Comparison of ENCODE assay signal across 20 cellular contexts in the genomic region with DNA sequence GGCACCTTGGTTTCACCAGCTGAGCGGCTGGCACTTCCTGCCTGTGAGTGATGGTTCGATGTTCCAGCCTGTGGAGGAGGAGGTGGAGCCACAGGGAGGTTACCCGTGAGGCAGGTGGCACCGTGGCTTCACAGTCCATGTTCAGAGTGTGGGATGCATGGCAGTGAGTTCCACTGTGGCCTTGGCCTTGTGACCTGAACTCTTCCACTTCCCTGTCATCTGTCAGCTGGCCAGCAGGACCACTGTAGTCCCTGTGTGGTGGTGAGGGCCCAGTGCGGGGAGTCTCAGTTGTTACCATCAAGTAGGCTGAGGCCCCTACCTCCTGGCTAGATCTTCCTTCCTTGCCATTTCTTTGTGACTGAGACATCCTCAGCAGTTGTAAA. TPM values are rescaled to one million over a fixed set of nuclear protein-coding genes. Genes with fewer than 3 reads are reported as not detected.
A peak's percentile ranks its signal among the peaks of the same experiment; 100 is the strongest.
DNase-seq lines count a peak whose midpoint lies in the region; ATAC-seq and TF ChIP-seq lines count a peak whose summit lies in the region.
"Had no signal": no experiment of that assay in that cellular context is flagged by ENCODE, and none has a peak within 500 bp of the region (broad histone marks: within the 10 kb centered on the region; RNA-seq: fewer than 3 reads in every experiment).

No MANE protein-coding gene starts in this region.

- peak overlapping the region; percentile 57; the same call in 1 of the 2 replicates for H3K4me2 ChIP-seq in OCI-LY1 (ENCODE audit: low read length)
- H3K4me2 ChIP-seq in trophoblast cell (ENCODE audit: low read length): no peak overlapping the region

- H3K36me3 ChIP-seq in OCI-LY1 (ENCODE audit: insufficient read depth, low read length): peaks cover 32% of the 10 kb centered on the region
- H3K36me3 ChIP-seq in trophoblast cell (ENCODE audit: control insufficient read depth in 1 of 2, insufficient read depth in 2 of 2, low read length in 2 of 2): peaks cover 6 to 7% of the 10 kb centered on the region in 2 experiments
- H3K36me3 ChIP-seq: breast epithelium, transverse colon had no signal

- no peak overlapping the region for H2AK5ac ChIP-seq in trophoblast cell (ENCODE audit: low read length)

- ATAC-seq in activated CD8-positive, alpha-beta T cell treated with anti-CD3 and anti-CD28 coated beads for 36 hours: no peak
- no peak for ATAC-seq in activated CD8-positive, alpha-beta T cell treated with anti-CD3 and anti-CD28 coated beads, Interleukin-2, amount 10 ng/mL, durations not matched to agents 7 days and 5 days
- ATAC-seq in GM18517 (IDR thresholded peaks at IDR 0.05; ENCODE audit: unreplicated experiment): no peak
- ATAC-seq: activated CD4-positive, CD25-positive, alpha-beta regulatory T cell treated with anti-CD3 and anti-CD28 coated beads, Interleukin-2, amount 50 U/mL, for 24 hours; HCT116; T-cell had no signal

- H3K27ac ChIP-seq in OCI-LY1 (ENCODE audit: low read depth, low read length, poor library complexity, severe bottlenecking) (peak overlapping the region; percentile 98), trophoblast cell (ENCODE audit: low read depth, low read length) (no peak overlapping the region)
- H3K27ac ChIP-seq: breast epithelium, skin epidermis, transverse colon had no signal

- no peak overlapping the region for H2BK120ac ChIP-seq in trophoblast cell (ENCODE audit: insufficient read depth, low read length, poor library complexity)

- H3K4me3 ChIP-seq in OCI-LY1 (ENCODE audit: low read depth, low read length, poor library complexity, severe bottlenecking) (no peak overlapping the region), trophoblast cell (ENCODE audit: low read depth, low read length) (no peak overlapping the region)
- H3K4me3 ChIP-seq: breast epithelium, skin epidermis, transverse colon had no signal

- H3K14ac ChIP-seq in trophoblast cell (ENCODE audit: low read length): no peak overlapping the region

- H3K9me2 ChIP-seq in OCI-LY1 (ENCODE audit: low read depth, low read length): no peaks in the 10 kb centered on the region

- peak; percentile 13 for DNase-seq in activated CD8-positive, alpha-beta T cell treated with anti-CD3 and anti-CD28 coated beads for 36 hours
- DNase-seq in activated CD8-positive, alpha-beta T cell treated with anti-CD3 and anti-CD28 coated beads, Interleukin-2, amount 10 ng/mL, durations not matched to agents 7 days and 5 days: no peak
- DNase-seq in endothelial cell (ENCODE audit: low spot score) (no peak), trophoblast cell (no peak), Calu3 (no peak)
- DNase-seq in activated T-helper 1 cell treated with anti-CD3 and anti-CD28 coated beads, Interleukin-12 subunit alpha, Interleukin-12 subunit beta, Interleukin-2, Interleukin-4 antibody, amounts not matched to agents 30 ng/mL and 10 ng/mL and 1 ng/mL, durations not matched to agents 14 hours and 24 hours and 36 hours (ENCODE audit: low spot score): no peak
- DNase-seq: 8988T; activated naive CD4-positive, alpha-beta T cell treated with Interleukin-2 at 50 U/mL for 16 hours; NCI-H1105 treated with DMSO at 0.1 percent for 48 hours; NCI-H2081; NCI-H345; SHP77 treated with DMSO at 0.1 percent for 48 hours; T-cell; transverse colon had no signal

- no peaks in the 10 kb centered on the region for H3K27me3 Mint-ChIP-seq in activated CD8-positive, alpha-beta T cell treated with anti-CD3 and anti-CD28 coated beads for 36 hours
- H3K27me3 Mint-ChIP-seq in activated CD8-positive, alpha-beta T cell treated with anti-CD3 and anti-CD28 coated beads, Interleukin-2, amount 10 ng/mL, durations not matched to agents 7 days and 5 days (ENCODE audit: low read depth): no peaks in the 10 kb centered on the region
- H3K27me3 Mint-ChIP-seq in endothelial cell (ENCODE audit: unreplicated experiment) (no peaks in the 10 kb centered on the region), Calu3 (ENCODE audit: unreplicated experiment) (no peaks in the 10 kb centered on the region)
- H3K27me3 Mint-ChIP-seq in activated T-helper 1 cell treated with anti-CD3 and anti-CD28 coated beads, Interleukin-12 subunit alpha, Interleukin-12 subunit beta, Interleukin-2, Interleukin-4 antibody, amounts not matched to agents 30 ng/mL and 10 ng/mL and 1 ng/mL, durations not matched to agents 14 hours and 24 hours and 36 hours (ENCODE audit: insufficient read depth): no peaks in the 10 kb centered on the region
- H3K27me3 Mint-ChIP-seq: T-cell had no signal

- H3K4me1 Mint-ChIP-seq in activated CD8-positive, alpha-beta T cell treated with anti-CD3 and anti-CD28 coated beads for 36 hours (ENCODE audit: low read depth): peaks cover 39% of the 10 kb centered on the region
- H3K4me1 Mint-ChIP-seq in activated CD8-positive, alpha-beta T cell treated with anti-CD3 and anti-CD28 coated beads, Interleukin-2, amount 10 ng/mL, durations not matched to agents 7 days and 5 days (ENCODE audit: low read depth): peaks cover 24% of the 10 kb centered on the region
- H3K4me1 Mint-ChIP-seq in endothelial cell (ENCODE audit: unreplicated experiment) (peaks cover 2% of the 10 kb centered on the region), Calu3 (ENCODE audit: low read depth, unreplicated experiment) (peaks cover 12% of the 10 kb centered on the region)
- H3K4me1 Mint-ChIP-seq in activated T-helper 1 cell treated with anti-CD3 and anti-CD28 coated beads, Interleukin-12 subunit alpha, Interleukin-12 subunit beta, Interleukin-2, Interleukin-4 antibody, amounts not matched to agents 30 ng/mL and 10 ng/mL and 1 ng/mL, durations not matched to agents 14 hours and 24 hours and 36 hours (ENCODE audit: low read depth): peaks cover 23% of the 10 kb centered on the region

- H2BK12ac ChIP-seq in trophoblast cell (ENCODE audit: low read length): no peak overlapping the region

- no peak overlapping the region for H3K4me3 Mint-ChIP-seq in activated CD8-positive, alpha-beta T cell treated with anti-CD3 and anti-CD28 coated beads for 36 hours
- H3K4me3 Mint-ChIP-seq in activated CD8-positive, alpha-beta T cell treated with anti-CD3 and anti-CD28 coated beads, Interleukin-2, amount 10 ng/mL, durations not matched to agents 7 days and 5 days: no peak overlapping the region
- H3K4me3 Mint-ChIP-seq in endothelial cell (ENCODE audit: unreplicated experiment) (no peak overlapping the region), Calu3 (ENCODE audit: low read depth, unreplicated experiment) (no peak overlapping the region)
- no peak overlapping the region for H3K4me3 Mint-ChIP-seq in activated T-helper 1 cell treated with anti-CD3 and anti-CD28 coated beads, Interleukin-12 subunit alpha, Interleukin-12 subunit beta, Interleukin-2, Interleukin-4 antibody, amounts not matched to agents 30 ng/mL and 10 ng/mL and 1 ng/mL, durations not matched to agents 14 hours and 24 hours and 36 hours

- H3K4ac ChIP-seq in trophoblast cell (ENCODE audit: low read depth, low read length): peak overlapping the region; percentile 16

- H3K36me3 Mint-ChIP-seq in activated CD8-positive, alpha-beta T cell treated with anti-CD3 and anti-CD28 coated beads for 36 hours (ENCODE audit: low read depth): peaks cover 5% of the 10 kb centered on the region
- peaks cover 2% of the 10 kb centered on the region for H3K36me3 Mint-ChIP-seq in activated CD8-positive, alpha-beta T cell treated with anti-CD3 and anti-CD28 coated beads, Interleukin-2, amount 10 ng/mL, durations not matched to agents 7 days and 5 days (ENCODE audit: low read depth)
- H3K36me3 Mint-ChIP-seq in endothelial cell (ENCODE audit: low read depth, unreplicated experiment) (peaks cover 9% of the 10 kb centered on the region), Calu3 (ENCODE audit: insufficient read depth, unreplicated experiment) (peaks cover 8% of the 10 kb centered on the region)
- H3K36me3 Mint-ChIP-seq in activated T-helper 1 cell treated with anti-CD3 and anti-CD28 coated beads, Interleukin-12 subunit alpha, Interleukin-12 subunit beta, Interleukin-2, Interleukin-4 antibody, amounts not matched to agents 30 ng/mL and 10 ng/mL and 1 ng/mL, durations not matched to agents 14 hours and 24 hours and 36 hours (ENCODE audit: low read depth): peaks cover 4% of the 10 kb centered on the region

- intact Hi-C loops in activated CD8-positive, alpha-beta T cell treated with anti-CD3 and anti-CD28 coated beads for 36 hours (cut with micrococcal nuclease): no loop called here
- intact Hi-C loops in activated T-helper 1 cell treated with anti-CD3 and anti-CD28 coated beads, Interleukin-12 subunit alpha, Interleukin-12 subunit beta, Interleukin-2, Interleukin-4 antibody, amounts not matched to agents 30 ng/mL and 10 ng/mL and 1 ng/mL, durations not matched to agents 14 hours and 24 hours and 36 hours (cut with micrococcal nuclease): no loop called here
- intact Hi-C loops in Calu3 (cut with micrococcal nuclease; ENCODE audit: unreplicated experiment): no loop called here

- H3K79me2 ChIP-seq in OCI-LY1 (ENCODE audit: insufficient read depth, low read length) (peaks cover 88% of the 10 kb centered on the region), trophoblast cell (ENCODE audit: control insufficient read depth, insufficient read depth, low read length, poor library complexity) (peaks cover 23% of the 10 kb centered on the region)

- H3F3A ChIP-seq in OCI-LY1 (ENCODE audit: insufficient read depth, low read length): no peaks in the 10 kb centered on the region

- no peak for TF ChIP-seq CTCF in activated CD8-positive, alpha-beta T cell treated with anti-CD3 and anti-CD28 coated beads for 36 hours (IDR thresholded peaks at IDR 0.05)
- TF ChIP-seq CTCF in OCI-LY1 (IDR thresholded peaks at IDR 0.05; ENCODE audit: low read length) (no peak), endothelial cell (IDR thresholded peaks at IDR 0.05; ENCODE audit: unreplicated experiment) (no peak), Calu3 (IDR thresholded peaks at IDR 0.05; ENCODE audit: unreplicated experiment) (no peak)

- no peak overlapping the region for H4K8ac ChIP-seq in trophoblast cell (ENCODE audit: low read depth, low read length)

- H3K9ac ChIP-seq in OCI-LY1 (ENCODE audit: low read length) (no peak overlapping the region; the same call in 1 of the 2 replicates), trophoblast cell (ENCODE audit: low read length) (no peak overlapping the region)

- no peak overlapping the region for H3K23ac ChIP-seq in trophoblast cell (ENCODE audit: low read length)

- H3K27ac Mint-ChIP-seq in activated CD8-positive, alpha-beta T cell treated with anti-CD3 and anti-CD28 coated beads for 36 hours: no peak overlapping the region
- H3K27ac Mint-ChIP-seq in activated CD8-positive, alpha-beta T cell treated with anti-CD3 and anti-CD28 coated beads, Interleukin-2, amount 10 ng/mL, durations not matched to agents 7 days and 5 days: no peak overlapping the region
- H3K27ac Mint-ChIP-seq in endothelial cell (ENCODE audit: unreplicated experiment) (peak overlapping the region; percentile 28), Calu3 (ENCODE audit: unreplicated experiment) (no peak overlapping the region)
- no peak overlapping the region for H3K27ac Mint-ChIP-seq in activated T-helper 1 cell treated with anti-CD3 and anti-CD28 coated beads, Interleukin-12 subunit alpha, Interleukin-12 subunit beta, Interleukin-2, Interleukin-4 antibody, amounts not matched to agents 30 ng/mL and 10 ng/mL and 1 ng/mL, durations not matched to agents 14 hours and 24 hours and 36 hours

- no peaks in the 10 kb centered on the region for H3K9me3 Mint-ChIP-seq in activated CD8-positive, alpha-beta T cell treated with anti-CD3 and anti-CD28 coated beads for 36 hours
- H3K9me3 Mint-ChIP-seq in activated CD8-positive, alpha-beta T cell treated with anti-CD3 and anti-CD28 coated beads, Interleukin-2, amount 10 ng/mL, durations not matched to agents 7 days and 5 days (ENCODE audit: insufficient read depth): no peaks in the 10 kb centered on the region
- H3K9me3 Mint-ChIP-seq in endothelial cell (ENCODE audit: unreplicated experiment) (no peaks in the 10 kb centered on the region), Calu3 (ENCODE audit: low read depth, unreplicated experiment) (no peaks in the 10 kb centered on the region)
- no peaks in the 10 kb centered on the region for H3K9me3 Mint-ChIP-seq in activated T-helper 1 cell treated with anti-CD3 and anti-CD28 coated beads, Interleukin-12 subunit alpha, Interleukin-12 subunit beta, Interleukin-2, Interleukin-4 antibody, amounts not matched to agents 30 ng/mL and 10 ng/mL and 1 ng/mL, durations not matched to agents 14 hours and 24 hours and 36 hours
- H3K9me3 Mint-ChIP-seq: T-cell had no signal

- no peak overlapping the region for H3K18ac ChIP-seq in trophoblast cell (ENCODE audit: low read length)

- POLR2A ChIA-PET in activated CD8-positive, alpha-beta T cell treated with anti-CD3 and anti-CD28 coated beads for 36 hours (lab: Charles Lee): interaction anchor here (1.3 to 1.8 kb wide), 2 partner anchors 41 to 111 kb away, joined by 4 to 5 read pairs; partner anchors contain the start of gene LDLR
- POLR2A ChIA-PET in activated CD8-positive, alpha-beta T cell treated with anti-CD3 and anti-CD28 coated beads, Interleukin-2, amount 10 ng/mL, durations not matched to agents 7 days and 5 days (lab: Charles Lee): interaction anchor here (1.3 kb wide), 1 partner anchor 17 kb away, joined by 3 read pairs; the partner anchor contains the start of gene SMARCA4

- H3K9me3 ChIP-seq in OCI-LY1 (ENCODE audit: low read length) (no peaks in the 10 kb centered on the region), trophoblast cell (ENCODE audit: insufficient read depth, low read depth, low read length) (peaks cover 2% of the 10 kb centered on the region)
- H3K9me3 ChIP-seq: breast epithelium, transverse colon had no signal

- no peaks in the 10 kb centered on the region for H4K20me1 ChIP-seq in OCI-LY1 (ENCODE audit: insufficient read depth, low read length)

- H2AFZ ChIP-seq in OCI-LY1 (ENCODE audit: low read length): no peak overlapping the region
- no peak overlapping the region for H2AFZ ChIP-seq in trophoblast cell (ENCODE audit: insufficient read depth, low read length, poor library complexity)

- H3K27me3 ChIP-seq in OCI-LY1 (ENCODE audit: insufficient read depth, low read length) (no peaks in the 10 kb centered on the region), trophoblast cell (ENCODE audit: insufficient read depth, low read length) (no peaks in the 10 kb centered on the region)
- H3K27me3 ChIP-seq: breast epithelium, transverse colon had no signal

- no peak overlapping the region for H2BK5ac ChIP-seq in trophoblast cell (ENCODE audit: low read depth, low read length, poor library complexity)

- no TSS peak for BruUV-seq in Calu3 (replicated peaks; lab: Mats Ljungman, UMichigan)

- no peak overlapping the region for H4K12ac ChIP-seq in trophoblast cell (ENCODE audit: low read depth, low read length)

- no peaks in the 10 kb centered on the region for H3K79me1 ChIP-seq in trophoblast cell (ENCODE audit: low read length)

- CTCF ChIA-PET in activated CD8-positive, alpha-beta T cell treated with anti-CD3 and anti-CD28 coated beads for 36 hours (lab: Charles Lee): interaction anchor here (1.0 kb wide), 1 partner anchor 41 kb away, joined by 3 read pairs; no protein-coding TSS in a partner anchor
- CTCF ChIA-PET in activated CD8-positive, alpha-beta T cell treated with anti-CD3 and anti-CD28 coated beads, Interleukin-2, amount 10 ng/mL, durations not matched to agents 7 days and 5 days (lab: Charles Lee): interaction anchor here (1.5 kb wide), 1 partner anchor 42 kb away, joined by 3 read pairs; no protein-coding TSS in a partner anchor
- CTCF ChIA-PET in Calu3 (lab: Charles Lee): no interaction called here

- H4K91ac ChIP-seq in trophoblast cell (ENCODE audit: low read depth, low read length): no peak overlapping the region

- peaks cover 76% of the 10 kb centered on the region for H3K4me1 ChIP-seq in OCI-LY1 (ENCODE audit: insufficient read depth, low read length, severe bottlenecking)
- H3K4me1 ChIP-seq in trophoblast cell (ENCODE audit: control insufficient read depth in 1 of 2, insufficient read depth in 2 of 2, low read length in 2 of 2): no peaks in the 10 kb centered on the region

- no CpG with 5 or more reads among the region's 5 CpGs for WGBS in trophoblast cell (ENCODE audit: extremely low coverage, insufficient coverage, insufficient read length)

RNA-seq across cellular contexts. Expression of gene SMARCA4, which starts 16.9 kb away (rescaled TPM):
- total RNA-seq in activated CD8-positive, alpha-beta T cell treated with anti-CD3 and anti-CD28 coated beads for 36 hours: 10 to 100 TPM; 97.0 to 98.7 TPM
- 100 to 1,000 TPM; 108 to 115 TPM for total RNA-seq in activated CD8-positive, alpha-beta T cell treated with anti-CD3 and anti-CD28 coated beads, Interleukin-2, amount 10 ng/mL, durations not matched to agents 7 days and 5 days
- 238 TPM for total RNA-seq in endothelial cell (ENCODE audit: unreplicated experiment)
- polyA plus RNA-seq in trophoblast cell (2013): 117 and 121 TPM in 2 replicates
- 177 and 178 TPM in 2 replicates for total RNA-seq in activated T-helper 1 cell treated with anti-CD3 and anti-CD28 coated beads, Interleukin-12 subunit alpha, Interleukin-12 subunit beta, Interleukin-2, Interleukin-4 antibody, amounts not matched to agents 30 ng/mL and 10 ng/mL and 1 ng/mL, durations not matched to agents 14 hours and 24 hours and 36 hours
- total RNA-seq in Calu3 (2022): 104 and 116 TPM in 2 replicates

RNA-seq across cellular contexts. Expression of gene TIMM29, which starts 49.2 kb away (rescaled TPM):
- total RNA-seq in activated CD8-positive, alpha-beta T cell treated with anti-CD3 and anti-CD28 coated beads for 36 hours: 10 to 100 TPM; 14.7 to 17.7 TPM
- 10 to 100 TPM; 20.2 to 23.0 TPM for total RNA-seq in activated CD8-positive, alpha-beta T cell treated with anti-CD3 and anti-CD28 coated beads, Interleukin-2, amount 10 ng/mL, durations not matched to agents 7 days and 5 days
- total RNA-seq in endothelial cell (ENCODE audit: unreplicated experiment): 18.3 TPM
- 21.1 and 21.2 TPM in 2 replicates for polyA plus RNA-seq in trophoblast cell (2013)
- total RNA-seq in activated T-helper 1 cell treated with anti-CD3 and anti-CD28 coated beads, Interleukin-12 subunit alpha, Interleukin-12 subunit beta, Interleukin-2, Interleukin-4 antibody, amounts not matched to agents 30 ng/mL and 10 ng/mL and 1 ng/mL, durations not matched to agents 14 hours and 24 hours and 36 hours: 22.6 and 22.7 TPM in 2 replicates
- total RNA-seq in Calu3 (2022): 15.3 and 17.8 TPM in 2 replicates

RNA-seq across cellular contexts. Expression of gene YIPF2, which starts 49.3 kb away (rescaled TPM):
- total RNA-seq in activated CD8-positive, alpha-beta T cell treated with anti-CD3 and anti-CD28 coated beads for 36 hours: 10 to 100 TPM; 21.7 to 24.4 TPM
- 10 to 100 TPM; 20.4 to 20.5 TPM for total RNA-seq in activated CD8-positive, alpha-beta T cell treated with anti-CD3 and anti-CD28 coated beads, Interleukin-2, amount 10 ng/mL, durations not matched to agents 7 days and 5 days
- 51.4 TPM for total RNA-seq in endothelial cell (ENCODE audit: unreplicated experiment)
- polyA plus RNA-seq in trophoblast cell (2013): 98.9 and 102 TPM in 2 replicates
- total RNA-seq in activated T-helper 1 cell treated with anti-CD3 and anti-CD28 coated beads, Interleukin-12 subunit alpha, Interleukin-12 subunit beta, Interleukin-2, Interleukin-4 antibody, amounts not matched to agents 30 ng/mL and 10 ng/mL and 1 ng/mL, durations not matched to agents 14 hours and 24 hours and 36 hours: 28.8 and 29.5 TPM in 2 replicates
- total RNA-seq in Calu3 (2022): 37.8 and 46.0 TPM in 2 replicates
